In the genomic region with DNA sequence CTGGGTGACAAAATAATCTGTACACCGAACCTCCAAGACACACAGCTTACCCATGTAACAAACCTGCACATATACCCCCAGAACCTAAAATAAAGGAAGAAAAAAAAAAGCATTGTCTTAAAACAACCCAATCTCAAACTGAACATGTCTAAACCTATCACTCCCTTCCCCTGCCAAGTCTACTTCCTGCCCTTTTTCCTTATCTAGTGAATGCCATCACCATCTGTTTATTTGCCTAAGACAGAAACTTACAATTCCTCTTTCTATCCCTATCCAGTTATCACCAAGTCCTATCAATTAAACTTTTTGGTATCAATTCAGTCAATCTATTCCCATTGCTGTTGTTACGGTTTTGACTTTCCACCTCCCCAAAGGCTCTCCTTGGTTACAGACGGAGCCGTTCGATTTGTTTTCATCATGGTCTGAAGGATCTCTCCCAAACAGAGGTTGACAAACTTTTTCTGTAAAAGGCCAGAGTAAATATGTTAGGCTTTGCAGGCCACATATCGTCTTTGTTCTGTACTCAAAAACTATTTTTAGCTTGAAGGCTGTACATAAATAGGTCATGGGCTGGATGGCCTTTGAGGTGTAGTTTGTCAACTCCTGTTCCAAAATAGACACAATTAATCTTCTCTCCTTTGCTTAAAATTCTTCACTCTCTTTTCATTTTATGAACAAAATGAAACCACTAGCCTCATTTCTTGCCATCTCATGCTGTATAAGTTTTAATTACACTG, we compare ENCODE assay signal across 17 cellular contexts. TPM values are rescaled to one million over a fixed set of nuclear protein-coding genes. Genes with fewer than 3 reads are reported as not detected.
A peak's percentile ranks its signal among the peaks of the same experiment; 100 is the strongest.
DNase-seq lines count a peak whose midpoint lies in the region; ATAC-seq and TF ChIP-seq lines count a peak whose summit lies in the region.
"Had no signal": no experiment of that assay in that cellular context is flagged by ENCODE, and none has a peak within 500 bp of the region (broad histone marks: within the 10 kb centered on the region; RNA-seq: fewer than 3 reads in every experiment).

No MANE protein-coding gene starts in this region.

- H3K4me1 Mint-ChIP-seq in activated CD4-positive, alpha-beta T cell treated with anti-CD3 and anti-CD28 coated beads for 36 hours, result peaks cover 45% of the 10 kb centered on the region
- peaks cover 14 to 26% of the 10 kb centered on the region in 2 donors for H3K4me1 Mint-ChIP-seq in effector memory CD8-positive, alpha-beta T cell (ENCODE audit: low read depth in 2 of 2)
- no peaks in the 10 kb centered on the region for H3K4me1 Mint-ChIP-seq in neural progenitor cell

- H4K20me1 ChIP-seq in neural progenitor cell (ENCODE audit: low read depth), result no peaks in the 10 kb centered on the region

- peak overlapping the region; percentile 79 for H3K27ac Mint-ChIP-seq in activated CD4-positive, alpha-beta T cell treated with anti-CD3 and anti-CD28 coated beads for 36 hours
- H3K27ac Mint-ChIP-seq in effector memory CD8-positive, alpha-beta T cell, result peak overlapping the region; percentile 11 to 14
- no peak overlapping the region for H3K27ac Mint-ChIP-seq in neural progenitor cell

- CTCF ChIA-PET in activated CD4-positive, alpha-beta T cell treated with anti-CD3 and anti-CD28 coated beads for 36 hours (lab: Charles Lee), result interaction anchor here (0.8 to 1.7 kb wide), 3 partner anchors 8 to 178 kb away, joined by 3 to 4 read pairs (median 3); no protein-coding TSS in a partner anchor

- no peaks in the 10 kb centered on the region for H3K27me3 Mint-ChIP-seq in activated CD4-positive, alpha-beta T cell treated with anti-CD3 and anti-CD28 coated beads for 36 hours
- H3K27me3 Mint-ChIP-seq in effector memory CD8-positive, alpha-beta T cell, result no peaks in the 10 kb centered on the region
- no peaks in the 10 kb centered on the region for H3K27me3 Mint-ChIP-seq in neural progenitor cell (ENCODE audit: insufficient read depth, low read depth)

- intact Hi-C loops in activated CD4-positive, alpha-beta T cell treated with anti-CD3 and anti-CD28 coated beads for 36 hours (cut with DNase I, micrococcal nuclease), result no loop called here

- no peaks in the 10 kb centered on the region for H3K27me3 ChIP-seq in neural progenitor cell
- H3K27me3 ChIP-seq: Peyer's patch, testis had no signal

- TF ChIP-seq CTCF in neural progenitor cell (IDR thresholded peaks at IDR 0.05), result no peak

- H3K4me3 Mint-ChIP-seq in activated CD4-positive, alpha-beta T cell treated with anti-CD3 and anti-CD28 coated beads for 36 hours, result no peak overlapping the region
- H3K4me3 Mint-ChIP-seq in effector memory CD8-positive, alpha-beta T cell, result no peak overlapping the region
- no peak overlapping the region for H3K4me3 Mint-ChIP-seq in neural progenitor cell

- no peaks in the 10 kb centered on the region for H3K36me3 ChIP-seq in neural progenitor cell

- H3K36me3 Mint-ChIP-seq in activated CD4-positive, alpha-beta T cell treated with anti-CD3 and anti-CD28 coated beads for 36 hours (ENCODE audit: low read depth), result peaks cover 79% of the 10 kb centered on the region
- H3K36me3 Mint-ChIP-seq in effector memory CD8-positive, alpha-beta T cell (ENCODE audit: insufficient read depth), result peaks cover 52% of the 10 kb centered on the region
- H3K36me3 Mint-ChIP-seq in neural progenitor cell, result peaks cover 14% of the 10 kb centered on the region

- no peaks in the 10 kb centered on the region for H3K4me1 ChIP-seq in neural progenitor cell
- H3K4me1 ChIP-seq: A549, Peyer's patch, testis had no signal

- no peak for ATAC-seq in activated CD4-positive, alpha-beta T cell treated with anti-CD3 and anti-CD28 coated beads for 36 hours
- peak; percentile 28; the same call in 1 of the 3 replicates for ATAC-seq in SK-N-SH treated with all-trans-retinoic acid at 6 μM for 48 hours
- no peak for ATAC-seq in effector memory CD8-positive, alpha-beta T cell (replicated peaks)
- no peak for ATAC-seq in GM19351 (IDR thresholded peaks at IDR 0.05; ENCODE audit: unreplicated experiment)
- ATAC-seq: A549, GM12878 had no signal

- H3K9me3 ChIP-seq in neural progenitor cell (ENCODE audit: low read depth), result no peaks in the 10 kb centered on the region
- H3K9me3 ChIP-seq: A549, Peyer's patch, testis had no signal

- no peak overlapping the region for H3K27ac ChIP-seq in neural progenitor cell
- H3K27ac ChIP-seq: A549, Peyer's patch, testis had no signal

- no peak overlapping the region for H3K4me3 ChIP-seq in neural progenitor cell
- H3K4me3 ChIP-seq: A549, GM12878, Peyer's patch, testis had no signal

- peaks cover 5% of the 10 kb centered on the region for H3K79me2 ChIP-seq in neural progenitor cell (ENCODE audit: low read depth)

- no peak overlapping the region for H2AFZ ChIP-seq in neural progenitor cell (replicated peaks)

- POLR2A ChIA-PET in activated CD4-positive, alpha-beta T cell treated with anti-CD3 and anti-CD28 coated beads for 36 hours (lab: Charles Lee), result interaction anchor here (0.7 kb wide), 1 partner anchor 15 kb away, joined by 4 read pairs; no protein-coding TSS in a partner anchor

- H3F3A ChIP-seq in neural progenitor cell (ENCODE audit: low read depth), result no peaks in the 10 kb centered on the region

- peak overlapping the region; percentile 42 for H3K9ac ChIP-seq in neural progenitor cell

- no peaks in the 10 kb centered on the region for H3K9me3 Mint-ChIP-seq in activated CD4-positive, alpha-beta T cell treated with anti-CD3 and anti-CD28 coated beads for 36 hours (ENCODE audit: low read depth)
- H3K9me3 Mint-ChIP-seq in effector memory CD8-positive, alpha-beta T cell, result no peaks in the 10 kb centered on the region
- no peaks in the 10 kb centered on the region for H3K9me3 Mint-ChIP-seq in neural progenitor cell

- no peak overlapping the region for H3K4me2 ChIP-seq in neural progenitor cell
- H3K4me2 ChIP-seq: A549 had no signal

- DNase-seq in activated CD4-positive, alpha-beta T cell treated with anti-CD3 and anti-CD28 coated beads for 36 hours, result no peak
- no peak for DNase-seq in activated CD4-positive, alpha-beta T cell treated with anti-CD3 and anti-CD28 coated beads, Interleukin-2, amount 50 U/mL, for 4 hours
- no peak for DNase-seq in effector memory CD8-positive, alpha-beta T cell
- DNase-seq in neural progenitor cell (ENCODE audit: low spot score), result no peak
- DNase-seq in activated gamma-delta T cell treated with Interleukin-2 at 50 U/mL for 16 hours, result no peak
- DNase-seq in NCI-H446 treated with DMSO at 0.1 percent for 48 hours (lab: John Stamatoyannopoulos, UW), result no peak
- DNase-seq: DMS153, HCEC 1CT, head of caudate nucleus, Karpas-422, mesenchymal stem cell, Peyer's patch, testis had no signal

TF ChIP-seq in SK-N-SH treated with all-trans-retinoic acid at 6 μM for 48 hours, 23 proteins besides CTCF, POLR2A, EP300 and RAD21 (continues in another document):
- TF ChIP-seq RARB (CRISPR knock-in tag; IDR thresholded peaks at IDR 0.05), result no peak
- no peak for TF ChIP-seq ESRRG (CRISPR knock-in tag; IDR thresholded peaks at IDR 0.05)
- TF ChIP-seq TCF4 (CRISPR knock-in tag; IDR thresholded peaks at IDR 0.05; ENCODE audit: borderline replicate concordance), result no peak
- TF ChIP-seq ISL1 (CRISPR knock-in tag; IDR thresholded peaks at IDR 0.05), result no peak
- no peak for TF ChIP-seq ZFP3 (CRISPR knock-in tag; IDR thresholded peaks at IDR 0.05)
- TF ChIP-seq BACH2 (CRISPR knock-in tag; IDR thresholded peaks at IDR 0.05; ENCODE audit: borderline replicate concordance), result no peak
- TF ChIP-seq CSDC2 (CRISPR knock-in tag; IDR thresholded peaks at IDR 0.05), result no peak
- TF ChIP-seq PATZ1 (CRISPR knock-in tag; IDR thresholded peaks at IDR 0.05; ENCODE audit: borderline replicate concordance), result no peak
- TF ChIP-seq ZNF70 (CRISPR knock-in tag; IDR thresholded peaks at IDR 0.05), result no peak
- TF ChIP-seq TOX (CRISPR knock-in tag; IDR thresholded peaks at IDR 0.05; ENCODE audit: borderline replicate concordance), result no peak
- TF ChIP-seq, protein P1, sequence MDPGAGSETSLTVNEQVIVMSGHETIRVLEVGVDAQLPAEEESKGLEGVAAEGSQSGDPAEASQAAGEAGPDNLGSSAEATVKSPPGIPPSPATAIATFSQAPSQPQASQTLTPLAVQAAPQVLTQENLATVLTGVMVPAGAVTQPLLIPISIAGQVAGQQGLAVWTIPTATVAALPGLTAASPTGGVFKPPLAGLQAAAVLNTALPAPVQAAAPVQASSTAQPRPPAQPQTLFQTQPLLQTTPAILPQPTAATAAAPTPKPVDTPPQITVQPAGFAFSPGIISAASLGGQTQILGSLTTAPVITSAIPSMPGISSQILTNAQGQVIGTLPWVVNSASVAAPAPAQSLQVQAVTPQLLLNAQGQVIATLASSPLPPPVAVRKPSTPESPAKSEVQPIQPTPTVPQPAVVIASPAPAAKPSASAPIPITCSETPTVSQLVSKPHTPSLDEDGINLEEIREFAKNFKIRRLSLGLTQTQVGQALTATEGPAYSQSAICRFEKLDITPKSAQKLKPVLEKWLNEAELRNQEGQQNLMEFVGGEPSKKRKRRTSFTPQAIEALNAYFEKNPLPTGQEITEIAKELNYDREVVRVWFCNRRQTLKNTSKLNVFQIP (CRISPR knock-in tag; IDR thresholded peaks at IDR 0.05; ENCODE audit: borderline replicate concordance, low read depth), result no peak
- no peak for TF ChIP-seq OSR1 (CRISPR knock-in tag; IDR thresholded peaks at IDR 0.05)

RNA-seq across cellular contexts. Expression of gene NOL8, which starts 12.1 kb away (rescaled TPM):
- total RNA-seq in activated CD4-positive, alpha-beta T cell treated with anti-CD3 and anti-CD28 coated beads for 36 hours, result 10 to 100 TPM; 57.7 to 80.2 TPM
- total RNA-seq in neural progenitor cell (ENCODE audit: low replicate concordance), result 15.2 and 21.0 TPM in 2 replicates

RNA-seq across cellular contexts. Expression of gene CENPP, which starts 12.7 kb away (rescaled TPM):
- total RNA-seq in activated CD4-positive, alpha-beta T cell treated with anti-CD3 and anti-CD28 coated beads for 36 hours, result 10 to 100 TPM; 22.8 to 32.3 TPM
- 5.5 and 10.7 TPM in 2 replicates for total RNA-seq in neural progenitor cell (ENCODE audit: low replicate concordance)

RNA-seq across cellular contexts. Expression of gene IARS1, which starts 19.6 kb away (rescaled TPM):
- 100 to 1,000 TPM; 261 to 286 TPM for total RNA-seq in activated CD4-positive, alpha-beta T cell treated with anti-CD3 and anti-CD28 coated beads for 36 hours
- 180 and 260 TPM in 2 replicates for total RNA-seq in neural progenitor cell (ENCODE audit: low replicate concordance)
